ENCODE assay signal across 1 cellular context in genomic region chr5:95554647-95555548, GRCh38.
TF ChIP-seq lines count a peak whose summit lies in the region.

Gene ARSK, plus strand, starts transcription at chr5:95555101. Its CDS starts 178 bp downstream, at chr5:95555279.
Gene SKIC3, minus strand, starts transcription at chr5:95554977. Its CDS starts 7,827 bp downstream, at chr5:95547150.

TF ChIP-seq in K562, 482 proteins besides CTCF, POLR2A, EP300 and RAD21 (continued from another document and continues in another):
- TF ChIP-seq NONO (IDR thresholded peaks at IDR 0.05; ENCODE audit: low read depth in 2 of 2, low read length in 1 of 2) (peak; percentile 4 to 37; a peak in 1 of 4 replicates), SAP30 (IDR thresholded peaks at IDR 0.05; ENCODE audit: borderline replicate concordance, insufficient read depth, low read depth, low read length, poor library complexity, severe bottlenecking) (peak; percentile 71), RAD51 (IDR thresholded peaks at IDR 0.05; ENCODE audit: borderline replicate concordance, low read depth) (peak; percentile 96), CREB1 (IDR thresholded peaks at IDR 0.05) (no peak), CREB1 (CRISPR knock-in tag; IDR thresholded peaks at IDR 0.05) (peak; percentile 34), SETDB1 (IDR thresholded peaks at IDR 0.05; ENCODE audit: low read length) (no peak), POLR2G (IDR thresholded peaks at IDR 0.05; ENCODE audit: low read depth, low read length) (peak; percentile 98), POLR2AphosphoS2 (IDR thresholded peaks at IDR 0.05; ENCODE audit: low read length) (no peak), GABPB2 (CRISPR knock-in tag; conservative IDR thresholded peaks at IDR 0.05) (no peak), ZBTB7A (IDR thresholded peaks at IDR 0.05; ENCODE audit: borderline replicate concordance, control insufficient read depth, low read depth, low read length) (peak; percentile 75; the same call in 1 of the 2 replicates), SUPT5H (IDR thresholded peaks at IDR 0.05) (peak; percentile 84), E2F6 (IDR thresholded peaks at IDR 0.05; ENCODE audit: borderline replicate concordance in 1 of 2, extremely low read depth in 1 of 2, insufficient read depth in 1 of 2, insufficient read length in 1 of 2, low read depth in 1 of 2, low read length in 1 of 2, poor library complexity in 1 of 2, severe bottlenecking in 1 of 2) (peak; percentile 91 to 93), ZBTB5 (IDR thresholded peaks at IDR 0.05) (no peak), RBM22 (IDR thresholded peaks at IDR 0.05; ENCODE audit: low read depth, low read length, poor library complexity, severe bottlenecking) (peak; percentile 71), CREB5 (CRISPR knock-in tag; IDR thresholded peaks at IDR 0.05) (no peak), ETV1 (tag; conservative IDR thresholded peaks at IDR 0.05; ENCODE audit: low read depth) (peak; percentile 52; the same call in 1 of the 2 replicates), TRIM24 (IDR thresholded peaks at IDR 0.05) (no peak; a peak in 1 of 4 replicates), FOXK1 (CRISPR knock-in tag; IDR thresholded peaks at IDR 0.05; ENCODE audit: borderline replicate concordance) (peak; percentile 80; the same call in 1 of the 2 replicates), EP400 (IDR thresholded peaks at IDR 0.05) (peak; percentile 95), THAP7 (CRISPR knock-in tag; IDR thresholded peaks at IDR 0.05) (no peak), REST (CRISPR knock-in tag; IDR thresholded peaks at IDR 0.05; ENCODE audit: low read depth) (peak; percentile 48; the same call in 1 of the 2 replicates), BCLAF1 (IDR thresholded peaks at IDR 0.05; ENCODE audit: borderline replicate concordance in 1 of 2, control insufficient read depth in 1 of 2, low read depth in 2 of 2, low read length in 1 of 2) (no peak), MTA1 (IDR thresholded peaks at IDR 0.05; ENCODE audit: borderline replicate concordance) (no peak; the same call in 1 of the 2 replicates), TAF9B (IDR thresholded peaks at IDR 0.05; ENCODE audit: partially characterized antibody) (no peak), HNRNPH1 (optimal IDR thresholded peaks at IDR 0.05; ENCODE audit: low read depth, low read length) (no peak), MTF1 (CRISPR knock-in tag; IDR thresholded peaks at IDR 0.05; ENCODE audit: borderline replicate concordance) (no peak), HINFP (tag; conservative IDR thresholded peaks at IDR 0.05; ENCODE audit: low read depth) (no peak), MCM3 (IDR thresholded peaks at IDR 0.05) (no peak), FOXP4 (CRISPR knock-in tag; IDR thresholded peaks at IDR 0.05; ENCODE audit: borderline replicate concordance) (peak; percentile 81), SIN3A (IDR thresholded peaks at IDR 0.05; ENCODE audit: borderline replicate concordance in 2 of 2, control insufficient read depth in 1 of 2, low read depth in 2 of 2, low read length in 2 of 2) (peak; percentile 30 to 85; a peak in 2 of 4 replicates), ZNF77 (CRISPR knock-in tag; IDR thresholded peaks at IDR 0.05) (no peak), HSF4 (CRISPR knock-in tag; IDR thresholded peaks at IDR 0.05; ENCODE audit: borderline replicate concordance) (no peak), CBX5 (IDR thresholded peaks at IDR 0.05; ENCODE audit: borderline replicate concordance, low read depth) (no peak; the same call in 1 of the 2 replicates), RBFOX2 (IDR thresholded peaks at IDR 0.05; ENCODE audit: low read depth, low read length) (peak; percentile 97), MAX (CRISPR knock-in tag; IDR thresholded peaks at IDR 0.05) (peak; percentile 96), ID3 (CRISPR knock-in tag; IDR thresholded peaks at IDR 0.05) (no peak), ID3 (tag; IDR thresholded peaks at IDR 0.05) (0 out of 2 replicates have a peak, but pooled peaks have one; percentile 46), SIN3B (IDR thresholded peaks at IDR 0.05; ENCODE audit: low read depth) (peak; percentile 18; the same call in 1 of the 2 replicates), CC2D1A (IDR thresholded peaks at IDR 0.05) (no peak), ZNF655 (CRISPR knock-in tag; IDR thresholded peaks at IDR 0.05) (no peak), PML (IDR thresholded peaks at IDR 0.05; ENCODE audit: low read length) (peak; percentile 29; the same call in 1 of the 2 replicates), TAL1 (IDR thresholded peaks at IDR 0.05) (no peak), ZNF165 (CRISPR knock-in tag; IDR thresholded peaks at IDR 0.05; ENCODE audit: borderline replicate concordance) (no peak), ZNF143 (CRISPR knock-in tag; IDR thresholded peaks at IDR 0.05) (peak; percentile 76), NUFIP1 (IDR thresholded peaks at IDR 0.05; ENCODE audit: partially characterized antibody) (no peak), CBX2 (IDR thresholded peaks at IDR 0.05; ENCODE audit: insufficient read depth, low read length, poor library complexity, severe bottlenecking) (no peak), EWSR1 (IDR thresholded peaks at IDR 0.05; ENCODE audit: borderline replicate concordance, low read depth, partially characterized antibody) (no peak), ZKSCAN3 (CRISPR knock-in tag; IDR thresholded peaks at IDR 0.05) (no peak)
